19 cellular contexts compared by ENCODE assay signal in genomic region chr9:87342743-87343142, GRCh38.
DNase-seq lines count a peak whose midpoint lies in the region; ATAC-seq and TF ChIP-seq lines count a peak whose summit lies in the region.
"Had no signal": no experiment of that assay in that cellular context is flagged by ENCODE, and none has a peak within 500 bp of the region (broad histone marks: within the 10 kb centered on the region; RNA-seq: fewer than 3 reads in every experiment).

No MANE protein-coding gene starts in this region.

- ATAC-seq in sciatic nerve (peak; percentile 90), GM19035 (IDR thresholded peaks at IDR 0.05; ENCODE audit: unreplicated experiment) (no peak)
- ATAC-seq: HCT116 had no signal

- TF ChIP-seq CTCF in HFF-Myc (IDR thresholded peaks at IDR 0.05; ENCODE audit: low read depth, low read length, missing control alignments) (no peak), brain (conservative IDR thresholded peaks at IDR 0.05) (no peak), hepatocyte (IDR thresholded peaks at IDR 0.05; ENCODE audit: poor library complexity) (no peak)

- H3K9me3 Mint-ChIP-seq in brain, result no peaks in the 10 kb centered on the region
- H3K9me3 Mint-ChIP-seq: activated CD4-positive, alpha-beta T cell treated with anti-CD3 and anti-CD28 coated beads, Interleukin-2, amount 10 ng/mL, durations not matched to agents 24 days and 14 days; activated naive CD8-positive, alpha-beta T cell treated with anti-CD3 and anti-CD28 coated beads, Interleukin-2, amount 10 ng/mL, durations not matched to agents 7 days and 5 days had no signal

- peaks cover 4% of the 10 kb centered on the region for H3K27me3 Mint-ChIP-seq in brain

- H3K4me3 ChIP-seq in HFF-Myc (replicated peaks; ENCODE audit: low read depth, low read length), result no peak overlapping the region
- no peak overlapping the region for H3K4me3 ChIP-seq in hepatocyte
- H3K4me3 ChIP-seq: tibial artery had no signal

- no peaks in the 10 kb centered on the region for H3K9me3 ChIP-seq in hepatocyte (ENCODE audit: low read depth)
- H3K9me3 ChIP-seq: tibial artery had no signal

- H3K4me2 ChIP-seq in hepatocyte, result no peak overlapping the region

- H3K36me3 ChIP-seq in hepatocyte (replicated peaks; ENCODE audit: insufficient read depth, low read depth), result no peaks in the 10 kb centered on the region
- H3K36me3 ChIP-seq: tibial artery had no signal

- no peaks in the 10 kb centered on the region for H3K27me3 ChIP-seq in hepatocyte
- H3K27me3 ChIP-seq: tibial artery had no signal

- peaks cover 81% of the 10 kb centered on the region for H3K4me1 Mint-ChIP-seq in brain
- H3K4me1 Mint-ChIP-seq: activated CD4-positive, alpha-beta T cell treated with anti-CD3 and anti-CD28 coated beads, Interleukin-2, amount 10 ng/mL, durations not matched to agents 24 days and 14 days; activated naive CD8-positive, alpha-beta T cell treated with anti-CD3 and anti-CD28 coated beads, Interleukin-2, amount 10 ng/mL, durations not matched to agents 7 days and 5 days had no signal

- no peak overlapping the region for H2AFZ ChIP-seq in hepatocyte

- H3K4me3 Mint-ChIP-seq in brain, result no peak overlapping the region
- H3K4me3 Mint-ChIP-seq: activated CD4-positive, alpha-beta T cell treated with anti-CD3 and anti-CD28 coated beads, Interleukin-2, amount 10 ng/mL, durations not matched to agents 24 days and 14 days; activated naive CD8-positive, alpha-beta T cell treated with anti-CD3 and anti-CD28 coated beads, Interleukin-2, amount 10 ng/mL, durations not matched to agents 7 days and 5 days had no signal

- peak; percentile 37 for DNase-seq in HFF-Myc (ENCODE audit: extremely low read depth, low read depth)
- DNase-seq in hepatocyte (ENCODE audit: low spot score), result peak; percentile 15
- no peak for DNase-seq in sciatic nerve (ENCODE audit: low spot score)
- no peak for DNase-seq in KG1 (lab: John Stamatoyannopoulos, UW)
- no peak for DNase-seq in NCI-H2196 treated with DMSO at 0.1 percent for 48 hours (lab: John Stamatoyannopoulos, UW; ENCODE audit: unreplicated experiment)
- DNase-seq in stimulated activated naive CD4-positive, alpha-beta T cell (lab: John Stamatoyannopoulos, UW), result no peak
- DNase-seq: activated CD4-positive, alpha-beta T cell treated with anti-CD3 and anti-CD28 coated beads, Interleukin-2, amount 10 ng/mL, durations not matched to agents 24 days and 14 days; activated naive CD8-positive, alpha-beta T cell treated with anti-CD3 and anti-CD28 coated beads, Interleukin-2, amount 10 ng/mL, durations not matched to agents 7 days and 5 days; activated T-cell treated with anti-CD3 and anti-CD28 coated beads, Interleukin-2, amount 50 U/mL, for 1 hour; C1 segment of cervical spinal cord; erythroblast; NCI-H2029; NCI-H82; posterior cingulate gyrus; T-helper 9 cell had no signal

- intact Hi-C loops in sciatic nerve (cut with DNase I), result no loop called here

- peaks cover 6% of the 10 kb centered on the region for H3K4me1 ChIP-seq in hepatocyte (ENCODE audit: insufficient read depth)

- H3K79me2 ChIP-seq in hepatocyte, result no peaks in the 10 kb centered on the region

- peak overlapping the region in 4 of 5 experiments; percentile 29 to 90 (median 68) for H3K27ac Mint-ChIP-seq in brain
- H3K27ac Mint-ChIP-seq: activated CD4-positive, alpha-beta T cell treated with anti-CD3 and anti-CD28 coated beads, Interleukin-2, amount 10 ng/mL, durations not matched to agents 24 days and 14 days; activated naive CD8-positive, alpha-beta T cell treated with anti-CD3 and anti-CD28 coated beads, Interleukin-2, amount 10 ng/mL, durations not matched to agents 7 days and 5 days had no signal

- H3K36me3 Mint-ChIP-seq in brain, result no peaks in the 10 kb centered on the region
- H3K36me3 Mint-ChIP-seq: activated naive CD8-positive, alpha-beta T cell treated with anti-CD3 and anti-CD28 coated beads, Interleukin-2, amount 10 ng/mL, durations not matched to agents 7 days and 5 days had no signal

- H3K27ac ChIP-seq in hepatocyte, result no peak overlapping the region
- H3K27ac ChIP-seq: tibial artery had no signal

- 69% methylated on average over 7 of the region's 7 CpGs for WGBS in hepatocyte (ENCODE audit: low lambda C conversion rate, missing lambda C conversion rate)

- H3K9me2 ChIP-seq in hepatocyte (replicated peaks; ENCODE audit: insufficient read depth), result no peaks in the 10 kb centered on the region

- H4K20me1 ChIP-seq in hepatocyte (ENCODE audit: insufficient read depth, poor library complexity, severe bottlenecking), result no peaks in the 10 kb centered on the region

Comparison
In these comparisons a context has a peak if more than half of its experiments do, and no peak if none do; other contexts are left out.
1. DNase-seq: peak in HFF-Myc (single experiment) and hepatocyte (single experiment); none in sciatic nerve (single experiment), KG1 (single experiment), NCI-H2196 treated with DMSO at 0.1 percent for 48 hours (single experiment) and stimulated activated naive CD4-positive, alpha-beta T cell (0 of 6).